Comparison of ENCODE assay signal across 35 cellular contexts in genomic region chr4:67907650-67908049, GRCh38. TPM values are rescaled to one million over a fixed set of nuclear protein-coding genes. Genes with fewer than 3 reads are reported as not detected.
"Had no signal": no experiment of that assay in that cellular context is flagged by ENCODE, and none has a peak within 500 bp of the region (broad histone marks: within the 10 kb centered on the region; RNA-seq: fewer than 3 reads in every experiment).

No MANE protein-coding gene starts in this region.

- H3K27ac ChIP-seq: ascending aorta, breast epithelium, coronary artery, dorsolateral prefrontal cortex, foreskin keratinocyte, gastrocnemius medialis, heart left ventricle had no signal

- H3K27me3 ChIP-seq: ascending aorta, breast epithelium, dorsolateral prefrontal cortex, foreskin keratinocyte, gastrocnemius medialis, heart left ventricle had no signal

- H3K27ac Mint-ChIP-seq: activated CD4-positive, alpha-beta memory T cell treated with anti-CD3 and anti-CD28 coated beads for 36 hours; activated CD4-positive, alpha-beta T cell treated with anti-CD3 and anti-CD28 coated beads for 36 hours; activated CD4-positive, alpha-beta T cell treated with anti-CD3 and anti-CD28 coated beads, Interleukin-2, amount 10 ng/mL, durations not matched to agents 24 days and 14 days; activated CD8-positive, alpha-beta memory T cell treated with anti-CD3 and anti-CD28 coated beads, Interleukin-2, amount 10 ng/mL, durations not matched to agents 7 days and 5 days; activated CD8-positive, alpha-beta T cell treated with anti-CD3 and anti-CD28 coated beads, Interleukin-2, amount 10 ng/mL, durations not matched to agents 7 days and 5 days; activated naive CD4-positive, alpha-beta T cell treated with anti-CD3 and anti-CD28 coated beads, Interleukin-2, amount 10 ng/mL, durations not matched to agents 7 days and 5 days; activated naive CD4-positive, alpha-beta T cell treated with anti-CD3 and anti-CD28 coated beads, Interleukin-2, amount 50 U/mL, for 72 hours; activated naive CD8-positive, alpha-beta T cell treated with anti-CD3 and anti-CD28 coated beads, Interleukin-2, amount 10 ng/mL, durations not matched to agents 7 days and 5 days; activated T-helper 1 cell treated with anti-CD3 and anti-CD28 coated beads, Interleukin-12 subunit alpha, Interleukin-12 subunit beta, Interleukin-2, Interleukin-4 antibody, amounts not matched to agents 30 ng/mL and 10 ng/mL and 1 ng/mL, durations not matched to agents 14 hours and 24 hours and 36 hours; brain; dendritic cell treated with granulocyte-macrophage colony-stimulating factor and Interleukin-4, amounts not matched to agents 40 ng/mL and 50 ng/mL, for 4 days; endodermal cell had no signal

- H3K4me3 ChIP-seq: ascending aorta, breast epithelium, coronary artery, dorsolateral prefrontal cortex, gastrocnemius medialis, heart left ventricle had no signal

- H3K9me3 Mint-ChIP-seq: activated CD4-positive, alpha-beta memory T cell treated with anti-CD3 and anti-CD28 coated beads for 36 hours; activated CD4-positive, alpha-beta T cell treated with anti-CD3 and anti-CD28 coated beads, Interleukin-2, amount 10 ng/mL, durations not matched to agents 24 days and 14 days; activated naive CD4-positive, alpha-beta T cell treated with anti-CD3 and anti-CD28 coated beads, Interleukin-2, amount 10 ng/mL, durations not matched to agents 7 days and 5 days; activated naive CD8-positive, alpha-beta T cell treated with anti-CD3 and anti-CD28 coated beads, Interleukin-2, amount 10 ng/mL, durations not matched to agents 7 days and 5 days; activated T-helper 1 cell treated with anti-CD3 and anti-CD28 coated beads, Interleukin-12 subunit alpha, Interleukin-12 subunit beta, Interleukin-2, Interleukin-4 antibody, amounts not matched to agents 30 ng/mL and 10 ng/mL and 1 ng/mL, durations not matched to agents 14 hours and 24 hours and 36 hours; central memory CD8-positive, alpha-beta T cell; endodermal cell had no signal

- H3K4me1 ChIP-seq: ascending aorta, breast epithelium, foreskin keratinocyte, gastrocnemius medialis, heart left ventricle had no signal

- H3K4me1 Mint-ChIP-seq: activated CD4-positive, alpha-beta T cell treated with anti-CD3 and anti-CD28 coated beads for 36 hours; activated CD4-positive, alpha-beta T cell treated with anti-CD3 and anti-CD28 coated beads, Interleukin-2, amount 10 ng/mL, durations not matched to agents 24 days and 14 days; activated CD8-positive, alpha-beta memory T cell treated with anti-CD3 and anti-CD28 coated beads, Interleukin-2, amount 10 ng/mL, durations not matched to agents 7 days and 5 days; activated naive CD4-positive, alpha-beta T cell treated with anti-CD3 and anti-CD28 coated beads, Interleukin-2, amount 10 ng/mL, durations not matched to agents 7 days and 5 days; activated naive CD8-positive, alpha-beta T cell treated with anti-CD3 and anti-CD28 coated beads, Interleukin-2, amount 10 ng/mL, durations not matched to agents 7 days and 5 days; brain; central memory CD8-positive, alpha-beta T cell had no signal

- H3K9me3 ChIP-seq: ascending aorta, gastrocnemius medialis had no signal

- ATAC-seq: activated CD4-positive, alpha-beta T cell treated with anti-CD3 and anti-CD28 coated beads for 36 hours; activated CD8-positive, alpha-beta memory T cell treated with anti-CD3 and anti-CD28 coated beads, Interleukin-2, amount 10 ng/mL, durations not matched to agents 7 days and 5 days; activated CD8-positive, alpha-beta T cell treated with anti-CD3 and anti-CD28 coated beads, Interleukin-2, amount 10 ng/mL, durations not matched to agents 7 days and 5 days; activated naive CD4-positive, alpha-beta T cell treated with anti-CD3 and anti-CD28 coated beads, Interleukin-2, amount 50 U/mL, for 72 hours; foreskin keratinocyte; gastrocnemius medialis; heart left ventricle had no signal

- DNase-seq: activated CD4-positive, alpha-beta memory T cell treated with anti-CD3 and anti-CD28 coated beads for 36 hours; activated CD4-positive, alpha-beta T cell treated with anti-CD3 and anti-CD28 coated beads for 36 hours; activated CD4-positive, alpha-beta T cell treated with anti-CD3 and anti-CD28 coated beads, Interleukin-2, amount 10 ng/mL, durations not matched to agents 24 days and 14 days; activated CD4-positive, CD25-positive, alpha-beta regulatory T cell; activated CD4-positive, CD25-positive, alpha-beta regulatory T cell treated with anti-CD3 and anti-CD28 coated beads, Interleukin-2, amount 50 U/mL, for 72 hours; activated CD8-positive, alpha-beta memory T cell treated with anti-CD3 and anti-CD28 coated beads, Interleukin-2, amount 10 ng/mL, durations not matched to agents 7 days and 5 days; activated CD8-positive, alpha-beta memory T cell treated with anti-CD3 and anti-CD28 coated beads, Interleukin-2, amount 50 U/mL, for 4 hours; activated CD8-positive, alpha-beta T cell treated with anti-CD3 and anti-CD28 coated beads, Interleukin-2, amount 10 ng/mL, durations not matched to agents 7 days and 5 days; activated gamma-delta T cell; activated naive CD4-positive, alpha-beta T cell; activated naive CD4-positive, alpha-beta T cell treated with anti-CD3 and anti-CD28 coated beads, Interleukin-2, amount 10 ng/mL, durations not matched to agents 7 days and 5 days; activated naive CD8-positive, alpha-beta T cell treated with anti-CD3 and anti-CD28 coated beads, Interleukin-2, amount 10 ng/mL, durations not matched to agents 7 days and 5 days; activated T-cell treated with anti-CD3 and anti-CD28 coated beads, Interleukin-2, amount 50 U/mL, for 1 hour; activated T-cell treated with anti-CD3 and anti-CD28 coated beads, Interleukin-2, amount 50 U/mL, for 48 hours; dorsolateral prefrontal cortex; effector memory CD4-positive, alpha-beta T cell; endodermal cell; erythroblast; foreskin keratinocyte; gastrocnemius medialis; glutamatergic neuron; heart left ventricle; T-helper 2 cell had no signal

- H3K36me3 Mint-ChIP-seq: activated CD4-positive, alpha-beta memory T cell treated with anti-CD3 and anti-CD28 coated beads for 36 hours; activated CD8-positive, alpha-beta memory T cell treated with anti-CD3 and anti-CD28 coated beads, Interleukin-2, amount 10 ng/mL, durations not matched to agents 7 days and 5 days; activated naive CD4-positive, alpha-beta T cell treated with anti-CD3 and anti-CD28 coated beads, Interleukin-2, amount 10 ng/mL, durations not matched to agents 7 days and 5 days; activated naive CD8-positive, alpha-beta T cell treated with anti-CD3 and anti-CD28 coated beads, Interleukin-2, amount 10 ng/mL, durations not matched to agents 7 days and 5 days; brain had no signal

- H3K27me3 Mint-ChIP-seq: activated naive CD4-positive, alpha-beta T cell treated with anti-CD3 and anti-CD28 coated beads, Interleukin-2, amount 10 ng/mL, durations not matched to agents 7 days and 5 days; brain; dendritic cell treated with granulocyte-macrophage colony-stimulating factor and Interleukin-4, amounts not matched to agents 40 ng/mL and 50 ng/mL, for 4 days had no signal

- H3K4me3 Mint-ChIP-seq: activated CD4-positive, alpha-beta memory T cell treated with anti-CD3 and anti-CD28 coated beads for 36 hours; activated CD4-positive, alpha-beta T cell treated with anti-CD3 and anti-CD28 coated beads for 36 hours; activated CD4-positive, alpha-beta T cell treated with anti-CD3 and anti-CD28 coated beads, Interleukin-2, amount 10 ng/mL, durations not matched to agents 24 days and 14 days; activated CD8-positive, alpha-beta memory T cell treated with anti-CD3 and anti-CD28 coated beads, Interleukin-2, amount 10 ng/mL, durations not matched to agents 7 days and 5 days; activated CD8-positive, alpha-beta T cell treated with anti-CD3 and anti-CD28 coated beads, Interleukin-2, amount 10 ng/mL, durations not matched to agents 7 days and 5 days; activated naive CD4-positive, alpha-beta T cell treated with anti-CD3 and anti-CD28 coated beads, Interleukin-2, amount 10 ng/mL, durations not matched to agents 7 days and 5 days; activated naive CD8-positive, alpha-beta T cell treated with anti-CD3 and anti-CD28 coated beads, Interleukin-2, amount 10 ng/mL, durations not matched to agents 7 days and 5 days; activated T-helper 1 cell treated with anti-CD3 and anti-CD28 coated beads, Interleukin-12 subunit alpha, Interleukin-12 subunit beta, Interleukin-2, Interleukin-4 antibody, amounts not matched to agents 30 ng/mL and 10 ng/mL and 1 ng/mL, durations not matched to agents 14 hours and 24 hours and 36 hours; brain; central memory CD8-positive, alpha-beta T cell; dendritic cell treated with granulocyte-macrophage colony-stimulating factor and Interleukin-4, amounts not matched to agents 40 ng/mL and 50 ng/mL, for 4 days; endodermal cell had no signal

- H3K36me3 ChIP-seq: ascending aorta, breast epithelium, gastrocnemius medialis, heart left ventricle had no signal

RNA-seq across cellular contexts. Expression of gene TMPRSS11D, which starts 23.8 kb away (rescaled TPM):
- total RNA-seq: activated CD4-positive, alpha-beta memory T cell treated with anti-CD3 and anti-CD28 coated beads for 36 hours; activated CD4-positive, alpha-beta T cell treated with anti-CD3 and anti-CD28 coated beads for 36 hours; activated CD4-positive, alpha-beta T cell treated with anti-CD3 and anti-CD28 coated beads, Interleukin-2, amount 10 ng/mL, durations not matched to agents 24 days and 14 days; activated CD8-positive, alpha-beta memory T cell treated with anti-CD3 and anti-CD28 coated beads for 36 hours; activated CD8-positive, alpha-beta memory T cell treated with anti-CD3 and anti-CD28 coated beads, Interleukin-2, amount 10 ng/mL, durations not matched to agents 7 days and 5 days; activated CD8-positive, alpha-beta T cell treated with anti-CD3 and anti-CD28 coated beads, Interleukin-2, amount 10 ng/mL, durations not matched to agents 7 days and 5 days; activated naive CD4-positive, alpha-beta T cell treated with anti-CD3 and anti-CD28 coated beads, Interleukin-2, amount 50 U/mL, for 72 hours; activated naive CD8-positive, alpha-beta T cell treated with anti-CD3 and anti-CD28 coated beads, Interleukin-2, amount 10 ng/mL, durations not matched to agents 7 days and 5 days; activated T-helper 1 cell treated with anti-CD3 and anti-CD28 coated beads, Interleukin-12 subunit alpha, Interleukin-12 subunit beta, Interleukin-2, Interleukin-4 antibody, amounts not matched to agents 30 ng/mL and 10 ng/mL and 1 ng/mL, durations not matched to agents 14 hours and 24 hours and 36 hours; ascending aorta; breast epithelium; cardiac septum; cerebellum; dorsolateral prefrontal cortex; endodermal cell; gastrocnemius medialis; heart left ventricle; T-helper 1 cell treated with Interleukin-12 subunit alpha and Interleukin-12 subunit beta and Interleukin-4 antibody, amounts not matched to agents 30 ng/mL and 1 ng/mL, for 36 hours had no signal
- polyA plus RNA-seq: heart left ventricle had no signal

RNA-seq across cellular contexts. Expression of gene TMPRSS11A, which starts 55.6 kb away (rescaled TPM):
- total RNA-seq: activated CD4-positive, alpha-beta memory T cell treated with anti-CD3 and anti-CD28 coated beads for 36 hours; activated CD4-positive, alpha-beta T cell treated with anti-CD3 and anti-CD28 coated beads for 36 hours; activated CD4-positive, alpha-beta T cell treated with anti-CD3 and anti-CD28 coated beads, Interleukin-2, amount 10 ng/mL, durations not matched to agents 24 days and 14 days; activated CD8-positive, alpha-beta memory T cell treated with anti-CD3 and anti-CD28 coated beads for 36 hours; activated CD8-positive, alpha-beta memory T cell treated with anti-CD3 and anti-CD28 coated beads, Interleukin-2, amount 10 ng/mL, durations not matched to agents 7 days and 5 days; activated CD8-positive, alpha-beta T cell treated with anti-CD3 and anti-CD28 coated beads, Interleukin-2, amount 10 ng/mL, durations not matched to agents 7 days and 5 days; activated naive CD4-positive, alpha-beta T cell treated with anti-CD3 and anti-CD28 coated beads, Interleukin-2, amount 50 U/mL, for 72 hours; activated naive CD8-positive, alpha-beta T cell treated with anti-CD3 and anti-CD28 coated beads, Interleukin-2, amount 10 ng/mL, durations not matched to agents 7 days and 5 days; activated T-helper 1 cell treated with anti-CD3 and anti-CD28 coated beads, Interleukin-12 subunit alpha, Interleukin-12 subunit beta, Interleukin-2, Interleukin-4 antibody, amounts not matched to agents 30 ng/mL and 10 ng/mL and 1 ng/mL, durations not matched to agents 14 hours and 24 hours and 36 hours; ascending aorta; breast epithelium; cardiac septum; cerebellum; dorsolateral prefrontal cortex; endodermal cell; foreskin keratinocyte; gastrocnemius medialis; heart left ventricle; T-helper 1 cell treated with Interleukin-12 subunit alpha and Interleukin-12 subunit beta and Interleukin-4 antibody, amounts not matched to agents 30 ng/mL and 1 ng/mL, for 36 hours had no signal
- polyA plus RNA-seq: foreskin keratinocyte, heart left ventricle had no signal
